Comparison of ENCODE assay signal across 8 cellular contexts in genomic region chr6:79079425-79080130, GRCh38. TPM values are rescaled to one million over a fixed set of nuclear protein-coding genes. Genes with fewer than 3 reads are reported as not detected.
DNase-seq lines count a peak whose midpoint lies in the region; ATAC-seq and TF ChIP-seq lines count a peak whose summit lies in the region.

No MANE protein-coding gene starts in this region.

- peaks cover 5% of the 10 kb centered on the region for H3F3A ChIP-seq in neural progenitor cell (ENCODE audit: low read depth)

- H3K4me1 ChIP-seq in NT2/D1 (ENCODE audit: insufficient read depth, insufficient read length) (no peaks in the 10 kb centered on the region), neural progenitor cell (peaks cover 31% of the 10 kb centered on the region)

- peaks cover 56% of the 10 kb centered on the region for H3K79me2 ChIP-seq in neural progenitor cell (ENCODE audit: low read depth)

- no peak for TF ChIP-seq CTCF in dorsolateral prefrontal cortex (IDR thresholded peaks at IDR 0.05 in 54 of 56, conservative IDR thresholded peaks at IDR 0.05 in 2 of 56; ENCODE audit: low read depth in 1 of 56, partially characterized antibody in 56 of 56)
- TF ChIP-seq CTCF in neural progenitor cell (IDR thresholded peaks at IDR 0.05), result no peak

- H3K9me3 ChIP-seq in NT2/D1 (ENCODE audit: insufficient read depth, low read length) (no peaks in the 10 kb centered on the region; the same call in 1 of the 2 replicates), neural progenitor cell (ENCODE audit: low read depth) (no peaks in the 10 kb centered on the region)

- peaks cover 39% of the 10 kb centered on the region for H3K4me1 Mint-ChIP-seq in neural progenitor cell

- intact Hi-C loops in dorsolateral prefrontal cortex (cut with DNase I), result loop anchor here (2.0 to 10.0 kb wide), 4 partner anchors 212 to 788 kb away; partner anchors contain the start of genes IRAK1BP1 (in 1 of the 2) and LCA5 (in 1 of the 2)

- H4K20me1 ChIP-seq in neural progenitor cell (ENCODE audit: low read depth), result peaks cover 13% of the 10 kb centered on the region

- H3K9ac ChIP-seq in NT2/D1 (ENCODE audit: insufficient read length, low read depth) (peak overlapping the region; percentile 63), neural progenitor cell (peak overlapping the region; percentile 93)

- DNase-seq in NCI-H1417 (lab: John Stamatoyannopoulos, UW) (peak; percentile 18 to 66 (median 26)), NCI-H1417 treated with DMSO at 0.1 percent for 48 hours (lab: John Stamatoyannopoulos, UW) (no peak), NT2/D1 (ENCODE audit: low read depth, low spot score) (no peak), dorsolateral prefrontal cortex (no peak), neural progenitor cell (ENCODE audit: low spot score) (peak; percentile 41), AG08396 (ENCODE audit: low spot score) (no peak), MV-4-11 (lab: John Stamatoyannopoulos, UW) (no peak)

- no peaks in the 10 kb centered on the region for H3K9me3 Mint-ChIP-seq in neural progenitor cell

- peaks cover 7% of the 10 kb centered on the region for H3K27me3 Mint-ChIP-seq in neural progenitor cell (ENCODE audit: insufficient read depth, low read depth)

- ATAC-seq in GM18870 (IDR thresholded peaks at IDR 0.05; ENCODE audit: unreplicated experiment), result no peak

- peak overlapping the region; percentile 99 for H3K27ac Mint-ChIP-seq in neural progenitor cell

- H3K4me3 Mint-ChIP-seq in neural progenitor cell, result peak overlapping the region; percentile 94

- no peaks in the 10 kb centered on the region for H3K27me3 ChIP-seq in NT2/D1 (ENCODE audit: insufficient read depth, insufficient read length)
- H3K27me3 ChIP-seq in dorsolateral prefrontal cortex, result no peaks in the 10 kb centered on the region
- no peaks in the 10 kb centered on the region for H3K27me3 ChIP-seq in neural progenitor cell

- H3K4me2 ChIP-seq in neural progenitor cell, result peak overlapping the region; percentile 88

- H3K36me3 Mint-ChIP-seq in neural progenitor cell, result peaks cover 13% of the 10 kb centered on the region

- peak overlapping the region; percentile 93 for H2AFZ ChIP-seq in neural progenitor cell (replicated peaks)

- H3K4me3 ChIP-seq in NT2/D1 (ENCODE audit: insufficient read length, low read depth) (peak overlapping the region; percentile 84), dorsolateral prefrontal cortex (peak overlapping the region; percentile 50 to 94 (median 81)), neural progenitor cell (peak overlapping the region; percentile 98)

- H3K27ac ChIP-seq in dorsolateral prefrontal cortex (peak overlapping the region; percentile 75 to 100 (median 99)), neural progenitor cell (peak overlapping the region; percentile 13)

- no peaks in the 10 kb centered on the region for H3K36me3 ChIP-seq in NT2/D1 (ENCODE audit: insufficient read depth, insufficient read length, low read length)
- H3K36me3 ChIP-seq in neural progenitor cell, result no peaks in the 10 kb centered on the region

RNA-seq across cellular contexts. Expression of gene PHIP, which starts 1.5 kb away (rescaled TPM):
- total RNA-seq in dorsolateral prefrontal cortex (10 to 100 TPM; 28.1 to 46.6 (median 34.7) TPM), neural progenitor cell (ENCODE audit: low replicate concordance) (80.0 and 129 TPM in 2 replicates)

Comparison
In these comparisons a context has a peak if more than half of its experiments do, and no peak if none do; other contexts are left out.
1. DNase-seq: peak in NCI-H1417 (3 of 3) and neural progenitor cell (single experiment); none in NCI-H1417 treated with DMSO at 0.1 percent for 48 hours (single experiment), NT2/D1 (single experiment), dorsolateral prefrontal cortex (0 of 10), AG08396 (single experiment) and MV-4-11 (single experiment).
2. Peak in every context shown above with its lines, with median percentiles within 50 percentile points of each other: H3K4me3 ChIP-seq.